ENCODE assay signal across 18 cellular contexts in the genomic region with DNA sequence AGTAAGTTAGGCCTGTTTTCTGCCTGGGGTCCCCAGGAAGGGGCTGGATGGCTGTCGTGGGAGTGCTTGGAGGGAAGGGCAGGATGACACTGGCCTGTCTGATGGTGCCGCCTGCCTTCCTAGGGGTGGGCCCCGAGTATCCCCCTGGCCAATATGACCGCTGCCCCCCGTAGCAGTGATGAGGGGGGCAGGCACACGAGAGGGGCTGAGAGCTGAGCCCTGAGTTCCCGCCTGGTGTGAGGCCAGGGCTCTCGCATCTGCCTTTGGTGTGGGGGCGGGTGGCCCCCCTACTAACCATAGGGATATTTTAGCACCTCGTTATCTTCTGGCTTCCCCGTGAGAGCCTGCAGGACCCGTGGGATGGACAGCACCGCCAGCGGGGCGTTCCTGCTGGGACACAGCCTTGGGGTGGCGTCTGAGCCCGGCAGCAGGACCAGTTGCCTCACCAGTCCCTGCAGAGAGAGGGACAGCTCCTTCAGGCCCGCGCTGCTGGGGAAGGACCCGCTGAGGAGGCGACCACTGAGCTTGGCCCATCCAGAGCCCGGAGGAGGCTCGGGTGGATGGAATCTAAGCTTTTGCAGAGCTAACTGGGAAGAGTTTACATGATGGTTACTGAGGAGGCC. TPM values are rescaled to one million over a fixed set of nuclear protein-coding genes. Genes with fewer than 3 reads are reported as not detected.
A peak's percentile ranks its signal among the peaks of the same experiment; 100 is the strongest.
DNase-seq lines count a peak whose midpoint lies in the region; ATAC-seq, FAIRE-seq and TF ChIP-seq lines count a peak whose summit lies in the region.
"Had no signal": no experiment of that assay in that cellular context is flagged by ENCODE, and none has a peak within 500 bp of the region (broad histone marks: within the 10 kb centered on the region; RNA-seq: fewer than 3 reads in every experiment).

No MANE protein-coding gene starts in this region.

- TF ChIP-seq CTCF in sigmoid colon (IDR thresholded peaks at IDR 0.05) (no peak), GM10248 (IDR thresholded peaks at IDR 0.05; ENCODE audit: control extremely low read depth, extremely low read depth, low read depth, missing control alignments) (no peak)

- intact Hi-C loops in sigmoid colon (cut with DNase I) = no loop called here

- POLR2A ChIA-PET in GM10248 (lab: Yijun Ruan, JAX) = no interaction called here

- H3K27me3 ChIP-seq in sigmoid colon = peaks cover 0 to 17% (median 0%) of the 10 kb centered on the region in 3 donors
- H3K27me3 ChIP-seq: Peyer's patch had no signal

- TF ChIP-seq POLR2A in sigmoid colon (IDR thresholded peaks at IDR 0.05) = no peak

- H3K4me1 ChIP-seq in sigmoid colon = no peaks in the 10 kb centered on the region
- H3K4me1 ChIP-seq: Peyer's patch had no signal

- no peaks in the 10 kb centered on the region for H3K9me3 ChIP-seq in sigmoid colon
- H3K9me3 ChIP-seq: Peyer's patch had no signal

- no peak overlapping the region for H3K27ac ChIP-seq in sigmoid colon
- H3K27ac ChIP-seq: Peyer's patch had no signal

- H3K4me3 ChIP-seq in sigmoid colon = no peak overlapping the region
- H3K4me3 ChIP-seq: Peyer's patch had no signal

- H3K36me3 ChIP-seq in sigmoid colon = no peaks in the 10 kb centered on the region
- H3K36me3 ChIP-seq: Peyer's patch had no signal

- ATAC-seq in HG03378 (IDR thresholded peaks at IDR 0.05; ENCODE audit: unreplicated experiment) = no peak

- FAIRE-seq in urothelium cell line (lab: Jason Lieb, UNC) = no peak
- FAIRE-seq: GM18507, H54 had no signal

- WGBS in sigmoid colon, 2 donors = 79 to 81% methylated on average over 23 of the region's 23 CpGs

- TF ChIP-seq EP300 in Ishikawa (IDR thresholded peaks at IDR 0.05; ENCODE audit: borderline replicate concordance) (no peak), sigmoid colon (IDR thresholded peaks at IDR 0.05) (no peak)

- peak; percentile 51 for DNase-seq in activated effector memory CD4-positive, alpha-beta T cell treated with anti-CD3 and anti-CD28 coated beads, Interleukin-2, amount 50 U/mL, for 16 hours
- no peak for DNase-seq in activated effector memory CD4-positive, alpha-beta T cell treated with Interleukin-2 at 50 U/mL for 16 hours
- DNase-seq in islet precursor cell (peak; percentile 50), sigmoid colon (peak; percentile 42), urothelium cell line (ENCODE audit: low spot score) (no peak), GM10248 (ENCODE audit: extremely low spot score) (no peak)
- DNase-seq: COR-L47, DMS53, MV-4-11, NCI-H1436, NCI-H2081 had no signal

- no peak for TF ChIP-seq RAD21 in Ishikawa (IDR thresholded peaks at IDR 0.05; ENCODE audit: low read depth)

- CTCF ChIA-PET in GM10248 (lab: Yijun Ruan, JAX) = interaction anchor here (1.4 kb wide), 1 partner anchor 19 kb away, joined by 3 read pairs; no protein-coding TSS in a partner anchor

TF ChIP-seq in Ishikawa, 13 proteins besides CTCF, POLR2A, EP300 and RAD21:
- no peak for TF ChIP-seq ZBTB7A (IDR thresholded peaks at IDR 0.05; ENCODE audit: low read depth)
- no peak for TF ChIP-seq CREB1 (IDR thresholded peaks at IDR 0.05; ENCODE audit: low read depth)
- TF ChIP-seq, protein P1, sequence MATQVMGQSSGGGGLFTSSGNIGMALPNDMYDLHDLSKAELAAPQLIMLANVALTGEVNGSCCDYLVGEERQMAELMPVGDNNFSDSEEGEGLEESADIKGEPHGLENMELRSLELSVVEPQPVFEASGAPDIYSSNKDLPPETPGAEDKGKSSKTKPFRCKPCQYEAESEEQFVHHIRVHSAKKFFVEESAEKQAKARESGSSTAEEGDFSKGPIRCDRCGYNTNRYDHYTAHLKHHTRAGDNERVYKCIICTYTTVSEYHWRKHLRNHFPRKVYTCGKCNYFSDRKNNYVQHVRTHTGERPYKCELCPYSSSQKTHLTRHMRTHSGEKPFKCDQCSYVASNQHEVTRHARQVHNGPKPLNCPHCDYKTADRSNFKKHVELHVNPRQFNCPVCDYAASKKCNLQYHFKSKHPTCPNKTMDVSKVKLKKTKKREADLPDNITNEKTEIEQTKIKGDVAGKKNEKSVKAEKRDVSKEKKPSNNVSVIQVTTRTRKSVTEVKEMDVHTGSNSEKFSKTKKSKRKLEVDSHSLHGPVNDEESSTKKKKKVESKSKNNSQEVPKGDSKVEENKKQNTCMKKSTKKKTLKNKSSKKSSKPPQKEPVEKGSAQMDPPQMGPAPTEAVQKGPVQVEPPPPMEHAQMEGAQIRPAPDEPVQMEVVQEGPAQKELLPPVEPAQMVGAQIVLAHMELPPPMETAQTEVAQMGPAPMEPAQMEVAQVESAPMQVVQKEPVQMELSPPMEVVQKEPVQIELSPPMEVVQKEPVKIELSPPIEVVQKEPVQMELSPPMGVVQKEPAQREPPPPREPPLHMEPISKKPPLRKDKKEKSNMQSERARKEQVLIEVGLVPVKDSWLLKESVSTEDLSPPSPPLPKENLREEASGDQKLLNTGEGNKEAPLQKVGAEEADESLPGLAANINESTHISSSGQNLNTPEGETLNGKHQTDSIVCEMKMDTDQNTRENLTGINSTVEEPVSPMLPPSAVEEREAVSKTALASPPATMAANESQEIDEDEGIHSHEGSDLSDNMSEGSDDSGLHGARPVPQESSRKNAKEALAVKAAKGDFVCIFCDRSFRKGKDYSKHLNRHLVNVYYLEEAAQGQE (IDR thresholded peaks at IDR 0.05; ENCODE audit: low read depth) = peak; percentile 26; the same call in 1 of the 2 replicates

RNA-seq across cellular contexts. Expression of a gene that starts 10.4 kb away (rescaled TPM):
- not detected for total RNA-seq in sigmoid colon
- not detected for polyA plus RNA-seq in sigmoid colon
- total RNA-seq: Peyer's patch had no signal
- polyA plus RNA-seq: CD14-positive monocyte had no signal

RNA-seq across cellular contexts. Expression of a gene that starts 21.7 kb away (rescaled TPM):
- not detected for total RNA-seq in sigmoid colon
- polyA plus RNA-seq in sigmoid colon = not detected
- total RNA-seq: Peyer's patch had no signal
- polyA plus RNA-seq: CD14-positive monocyte had no signal

RNA-seq across cellular contexts. Expression of a gene that starts 29.0 kb away (rescaled TPM):
- total RNA-seq in sigmoid colon = under 1 TPM in 1 of 4 donors, not detected in 3; 0.66 TPM
- polyA plus RNA-seq in sigmoid colon = not detected
- total RNA-seq: Peyer's patch had no signal
- polyA plus RNA-seq: CD14-positive monocyte had no signal

RNA-seq across cellular contexts. Expression of a gene that starts 43.9 kb away (rescaled TPM):
- total RNA-seq in sigmoid colon = not detected
- not detected for polyA plus RNA-seq in sigmoid colon
- total RNA-seq: A673, Peyer's patch had no signal
- polyA plus RNA-seq: CD14-positive monocyte had no signal

RNA-seq across cellular contexts. Expression of a gene that starts 50.8 kb away (rescaled TPM):
- not detected for total RNA-seq in sigmoid colon
- not detected for polyA plus RNA-seq in sigmoid colon
- total RNA-seq: A673, Peyer's patch had no signal
- polyA plus RNA-seq: CD14-positive monocyte had no signal

Comparison
In these comparisons a context has a peak if more than half of its experiments do, and no peak if none do; other contexts are left out.
1. DNase-seq: peak in activated effector memory CD4-positive, alpha-beta T cell treated with anti-CD3 and anti-CD28 coated beads, Interleukin-2, amount 50 U/mL, for 16 hours (single experiment), islet precursor cell (single experiment) and sigmoid colon (single experiment); none in activated effector memory CD4-positive, alpha-beta T cell treated with Interleukin-2 at 50 U/mL for 16 hours (single experiment), urothelium cell line (single experiment) and GM10248 (single experiment).